Comparison of ENCODE assay signal across 11 cellular contexts in the genomic region with DNA sequence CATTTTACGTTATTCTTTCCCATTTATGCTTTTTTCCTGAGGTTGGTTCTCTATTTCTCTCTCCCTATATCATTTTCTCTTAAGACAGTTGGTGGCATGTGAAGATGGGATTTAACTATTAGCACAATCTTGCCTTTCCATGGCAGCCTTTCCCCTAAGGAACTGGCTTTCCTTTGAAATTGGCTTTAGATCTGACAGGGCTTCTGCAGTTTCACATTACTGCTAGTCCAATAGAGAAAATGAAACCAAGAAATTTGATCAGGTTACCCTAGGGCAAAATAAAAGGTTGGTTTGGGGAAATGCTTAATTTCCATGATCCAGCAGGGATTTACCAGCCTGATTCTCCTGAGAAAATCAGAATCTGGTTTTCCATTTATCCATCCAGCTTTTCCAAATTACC. TPM values are rescaled to one million over a fixed set of nuclear protein-coding genes. Genes with fewer than 3 reads are reported as not detected.
DNase-seq lines count a peak whose midpoint lies in the region; ATAC-seq and TF ChIP-seq lines count a peak whose summit lies in the region.
"Had no signal": no experiment of that assay in that cellular context is flagged by ENCODE, and none has a peak within 500 bp of the region (broad histone marks: within the 10 kb centered on the region; RNA-seq: fewer than 3 reads in every experiment).

No MANE protein-coding gene starts in this region.

- no peak for TF ChIP-seq POLR2A in GM18505 (IDR thresholded peaks at IDR 0.05; ENCODE audit: borderline replicate concordance, extremely low read depth, insufficient read depth, insufficient read length)

- ATAC-seq in GM18505 (IDR thresholded peaks at IDR 0.05; ENCODE audit: unreplicated experiment) (peak; percentile 85), GM21367 (IDR thresholded peaks at IDR 0.05; ENCODE audit: unreplicated experiment) (peak; percentile 93), HG03097 (IDR thresholded peaks at IDR 0.05; ENCODE audit: low FRiP score, unreplicated experiment) (peak; percentile 84)

- DNase-seq in SK-MEL-5 (ENCODE audit: low read depth, low spot score) (peak; percentile 52), HUDEP-2 (lab: John Stamatoyannopoulos, UW; ENCODE audit: unreplicated experiment in 76 of 76) (no peak), NCI-H187 (lab: John Stamatoyannopoulos, UW) (no peak), HT-29 (ENCODE audit: low spot score) (no peak)
- no peak for DNase-seq in activated naive CD4-positive, alpha-beta T cell (lab: John Stamatoyannopoulos, UW)
- DNase-seq: NCI-H524 treated with DMSO at 0.1 percent for 48 hours; stimulated activated naive CD4-positive, alpha-beta T cell had no signal

- in situ Hi-C loops in SK-MEL-5 (cut with HindIII; ENCODE audit: low pct_unique_long_range_greater_than_20kb, low sequenced_read_pairs), result no loop called here

RNA-seq across cellular contexts. Expression of gene CHL1, which starts 22.7 kb away (rescaled TPM):
- 106 and 113 TPM in 2 replicates for total RNA-seq in SK-MEL-5 (2014; rRNA removed; shearing (Covaris generic))
- 46.9 and 47.6 TPM in 2 replicates for polyA plus RNA-seq in SK-MEL-5 (2015; cell fraction: cytosol; rRNA removed)
- polyA plus RNA-seq in SK-MEL-5 (2015; cell fraction: nucleus; rRNA removed), result 63.3 and 63.6 TPM in 2 replicates
- total RNA-seq in HT-29 (2014; rRNA removed; shearing (Covaris generic)), result not detected in 2 replicates
- total RNA-seq: M059J had no signal

Comparison
In these comparisons a context has a peak if more than half of its experiments do, and no peak if none do; other contexts are left out.
1. RNA of gene CHL1, which starts 22.7 kb away (total RNA-seq): 106 to 113 TPM in SK-MEL-5; not detected in HT-29; every median in the first group is over 100 times any median in the second.
2. Peak in every context shown above with its lines, with median percentiles within 50 percentile points of each other: ATAC-seq.